Comparison of ENCODE assay signal across 16 cellular contexts in genomic region chr6:2387445-2387844, GRCh38.
DNase-seq lines count a peak whose midpoint lies in the region; ATAC-seq, FAIRE-seq and TF ChIP-seq lines count a peak whose summit lies in the region.
"Had no signal": no experiment of that assay in that cellular context is flagged by ENCODE, and none has a peak within 500 bp of the region (broad histone marks: within the 10 kb centered on the region; RNA-seq: fewer than 3 reads in every experiment).

No MANE protein-coding gene starts in this region.

- no peaks in the 10 kb centered on the region for H3K27me3 Mint-ChIP-seq in activated CD4-positive, alpha-beta T cell treated with anti-CD3 and anti-CD28 coated beads, Interleukin-2, amount 10 ng/mL, durations not matched to agents 7 days and 5 days
- H3K27me3 Mint-ChIP-seq in activated naive CD8-positive, alpha-beta T cell treated with anti-CD3 and anti-CD28 coated beads, Interleukin-2, amount 50 U/mL, for 24 hours = no peaks in the 10 kb centered on the region
- no peaks in the 10 kb centered on the region for H3K27me3 Mint-ChIP-seq in activated naive CD8-positive, alpha-beta T cell treated with anti-CD3 and anti-CD28 coated beads for 36 hours

- in situ Hi-C loops in GM12878 (cut with MboI) = no loop called here

- no peak overlapping the region for H3K9ac ChIP-seq in GM12878 (ENCODE audit: control insufficient read depth, insufficient read depth, low read length)

- CTCF ChIA-PET in activated CD4-positive, alpha-beta T cell treated with anti-CD3 and anti-CD28 coated beads, Interleukin-2, amount 10 ng/mL, durations not matched to agents 7 days and 5 days (lab: Charles Lee) = no interaction called here
- CTCF ChIA-PET in GM12878 (lab: Yijun Ruan, JAX) = no interaction called here

- peak; percentile 76 for ATAC-seq in activated naive CD8-positive, alpha-beta T cell treated with anti-CD3 and anti-CD28 coated beads, Interleukin-2, amount 50 U/mL, for 24 hours
- ATAC-seq in GM12878 = no peak
- peak; percentile 75 for ATAC-seq in stimulated activated naive CD8-positive, alpha-beta T cell treated with anti-CD3 and anti-CD28 coated beads, Interleukin-15, Interleukin-2, amounts not matched to agents 100 U/mL and 50 U/mL, for 24 hours
- no peak for ATAC-seq in HG03095 (IDR thresholded peaks at IDR 0.05; ENCODE audit: unreplicated experiment)
- ATAC-seq: HepG2 had no signal

- no peaks in the 10 kb centered on the region for H3K4me1 Mint-ChIP-seq in activated CD4-positive, alpha-beta T cell treated with anti-CD3 and anti-CD28 coated beads, Interleukin-2, amount 10 ng/mL, durations not matched to agents 7 days and 5 days
- peaks cover 2% of the 10 kb centered on the region for H3K4me1 Mint-ChIP-seq in activated naive CD8-positive, alpha-beta T cell treated with anti-CD3 and anti-CD28 coated beads, Interleukin-2, amount 50 U/mL, for 24 hours
- H3K4me1 Mint-ChIP-seq in activated naive CD8-positive, alpha-beta T cell treated with anti-CD3 and anti-CD28 coated beads for 36 hours = no peaks in the 10 kb centered on the region
- H3K4me1 Mint-ChIP-seq: CD4-positive, alpha-beta memory T cell had no signal

- RAD21 ChIA-PET in GM12878 (lab: Charles Lee; ENCODE audit: unreplicated experiment) = no interaction called here

- H3K9me3 Mint-ChIP-seq in activated CD4-positive, alpha-beta T cell treated with anti-CD3 and anti-CD28 coated beads, Interleukin-2, amount 10 ng/mL, durations not matched to agents 7 days and 5 days = peaks cover 6% of the 10 kb centered on the region
- H3K9me3 Mint-ChIP-seq in activated naive CD8-positive, alpha-beta T cell treated with anti-CD3 and anti-CD28 coated beads, Interleukin-2, amount 50 U/mL, for 24 hours = peaks cover 11% of the 10 kb centered on the region
- H3K9me3 Mint-ChIP-seq in activated naive CD8-positive, alpha-beta T cell treated with anti-CD3 and anti-CD28 coated beads for 36 hours = peaks cover 7% of the 10 kb centered on the region
- H3K9me3 Mint-ChIP-seq: CD4-positive, alpha-beta memory T cell had no signal

- no peak for TF ChIP-seq POLR2A in GM12878 (IDR thresholded peaks at IDR 0.05; ENCODE audit: low read depth, low read length)

- no peak overlapping the region for H3K27ac Mint-ChIP-seq in activated CD4-positive, alpha-beta T cell treated with anti-CD3 and anti-CD28 coated beads, Interleukin-2, amount 10 ng/mL, durations not matched to agents 7 days and 5 days
- H3K27ac Mint-ChIP-seq in activated naive CD8-positive, alpha-beta T cell treated with anti-CD3 and anti-CD28 coated beads, Interleukin-2, amount 50 U/mL, for 24 hours = no peak overlapping the region
- H3K27ac Mint-ChIP-seq in activated naive CD8-positive, alpha-beta T cell treated with anti-CD3 and anti-CD28 coated beads for 36 hours = no peak overlapping the region
- H3K27ac Mint-ChIP-seq: CD4-positive, alpha-beta memory T cell had no signal

- intact Hi-C loops in GM12878 (cut with micrococcal nuclease; ENCODE audit: unreplicated experiment) = no loop called here

- no peaks in the 10 kb centered on the region for H3K27me3 ChIP-seq in GM12878 (replicated peaks in 1 of 2; ENCODE audit: control insufficient read depth in 2 of 2, insufficient read depth in 2 of 2, low read length in 1 of 2)

- no peak overlapping the region for H3K4me3 ChIP-seq in GM12878

- no peaks in the 10 kb centered on the region for H3K9me3 ChIP-seq in GM12878 (replicated peaks; ENCODE audit: control insufficient read depth, insufficient read depth, low read length)

- 53% methylated on average over 3 of the region's 3 CpGs for WGBS in GM12878 (ENCODE audit: insufficient coverage, insufficient replicate concordance, low lambda C conversion rate, missing lambda C conversion rate)

- POLR2A ChIA-PET in activated CD4-positive, alpha-beta T cell treated with anti-CD3 and anti-CD28 coated beads, Interleukin-2, amount 10 ng/mL, durations not matched to agents 7 days and 5 days (lab: Charles Lee) = no interaction called here
- POLR2A ChIA-PET in GM12878 (lab: Charles Lee) = no interaction called here

- H4K20me1 ChIP-seq in GM12878 (ENCODE audit: control insufficient read depth, insufficient read depth) = no peaks in the 10 kb centered on the region

- H3K4me2 ChIP-seq in GM12878 (ENCODE audit: control insufficient read depth, insufficient read depth) = no peak overlapping the region

- H3K36me3 Mint-ChIP-seq in activated CD4-positive, alpha-beta T cell treated with anti-CD3 and anti-CD28 coated beads, Interleukin-2, amount 10 ng/mL, durations not matched to agents 7 days and 5 days (ENCODE audit: low read depth) = no peaks in the 10 kb centered on the region
- H3K36me3 Mint-ChIP-seq in activated naive CD8-positive, alpha-beta T cell treated with anti-CD3 and anti-CD28 coated beads, Interleukin-2, amount 50 U/mL, for 24 hours (ENCODE audit: low read depth) = peaks cover 4% of the 10 kb centered on the region
- H3K36me3 Mint-ChIP-seq in activated naive CD8-positive, alpha-beta T cell treated with anti-CD3 and anti-CD28 coated beads for 36 hours = no peaks in the 10 kb centered on the region
- H3K36me3 Mint-ChIP-seq: CD4-positive, alpha-beta memory T cell had no signal

- H3K27ac ChIP-seq in GM12878 (ENCODE audit: control insufficient read depth, insufficient read depth) (no peak overlapping the region), caudate nucleus (ENCODE audit: low read depth, low read length) (no peak overlapping the region)

- FAIRE-seq in GM12878 (lab: Jason Lieb, UNC) = no peak
- FAIRE-seq: HepG2 had no signal

- peak; percentile 34 for DNase-seq in activated CD4-positive, alpha-beta T cell treated with anti-CD3 and anti-CD28 coated beads for 48 hours
- no peak for DNase-seq in activated CD4-positive, alpha-beta T cell treated with anti-CD3 and anti-CD28 coated beads, Interleukin-2, amount 10 ng/mL, durations not matched to agents 7 days and 5 days
- peak; percentile 6 for DNase-seq in activated naive CD8-positive, alpha-beta T cell treated with anti-CD3 and anti-CD28 coated beads, Interleukin-2, amount 50 U/mL, for 24 hours
- DNase-seq in activated naive CD8-positive, alpha-beta T cell treated with anti-CD3 and anti-CD28 coated beads for 36 hours = no peak
- DNase-seq in GM12878 (ENCODE audit: low read depth, low spot score) = no peak
- DNase-seq in stimulated activated naive CD8-positive, alpha-beta T cell treated with anti-CD3 and anti-CD28 coated beads, Interleukin-15, Interleukin-2, amounts not matched to agents 100 U/mL and 50 U/mL, for 24 hours = peak; percentile 4
- DNase-seq in caudate nucleus (lab: John Stamatoyannopoulos, UW) = no peak
- DNase-seq: Calu3; CD4-positive, alpha-beta memory T cell; DMS53; KG1; NCI-H1436 treated with DMSO at 0.1 percent for 48 hours; NCI-H2081; NCI-H774 had no signal

- H3K36me3 ChIP-seq in GM12878 (ENCODE audit: control insufficient read depth in 2 of 2, insufficient read depth in 2 of 2, low read length in 1 of 2) = no peaks in the 10 kb centered on the region

- H3K4me3 Mint-ChIP-seq in activated CD4-positive, alpha-beta T cell treated with anti-CD3 and anti-CD28 coated beads, Interleukin-2, amount 10 ng/mL, durations not matched to agents 7 days and 5 days = no peak overlapping the region
- H3K4me3 Mint-ChIP-seq in activated naive CD8-positive, alpha-beta T cell treated with anti-CD3 and anti-CD28 coated beads, Interleukin-2, amount 50 U/mL, for 24 hours = no peak overlapping the region
- no peak overlapping the region for H3K4me3 Mint-ChIP-seq in activated naive CD8-positive, alpha-beta T cell treated with anti-CD3 and anti-CD28 coated beads for 36 hours
- H3K4me3 Mint-ChIP-seq: CD4-positive, alpha-beta memory T cell had no signal

- no peaks in the 10 kb centered on the region for H3K79me2 ChIP-seq in GM12878 (ENCODE audit: control insufficient read depth, insufficient read depth, low read length)

- no TSS peak for BruUV-seq in GM12878 (replicated peaks; lab: Mats Ljungman, UMichigan)

- SMC1A ChIA-PET in GM12878 (lab: Charles Lee; ENCODE audit: uncharacterized antibody, unreplicated experiment) = interaction anchor here (0.7 kb wide), 1 partner anchor 1682 kb away, joined by 3 read pairs; no protein-coding TSS in a partner anchor

- no peak for TF ChIP-seq EP300 in GM12878 (IDR thresholded peaks at IDR 0.05; ENCODE audit: borderline replicate concordance in 1 of 2, control insufficient read depth in 1 of 2, low read depth in 2 of 2, low read length in 2 of 2)

- TF ChIP-seq CTCF in GM12878 (IDR thresholded peaks at IDR 0.05 in 2 of 3, conservative IDR thresholded peaks at IDR 0.05 in 1 of 3; ENCODE audit: control insufficient read depth in 2 of 3, extremely low read depth in 1 of 3, insufficient read depth in 1 of 3, low read depth in 3 of 3, low read length in 3 of 3) = no peak

- H2AFZ ChIP-seq in GM12878 (ENCODE audit: control insufficient read depth, low read depth, low read length) = no peak overlapping the region

- H3K4me1 ChIP-seq in GM12878 (ENCODE audit: control insufficient read depth, insufficient read depth, low read length) = no peaks in the 10 kb centered on the region

- no peak for TF ChIP-seq RAD21 in GM12878 (IDR thresholded peaks at IDR 0.05; ENCODE audit: insufficient read depth, low read depth, low read length)

TF ChIP-seq in GM12878, 131 proteins besides CTCF, POLR2A, EP300 and RAD21:
- TF ChIP-seq JUNB (IDR thresholded peaks at IDR 0.05) (peak; percentile 19; the same call in 1 of the 2 replicates), CBFB (IDR thresholded peaks at IDR 0.05; ENCODE audit: low read depth) (no peak), SP1 (IDR thresholded peaks at IDR 0.05; ENCODE audit: low read depth, low read length) (no peak), STAT1 (conservative IDR thresholded peaks at IDR 0.05) (no peak), RUNX3 (IDR thresholded peaks at IDR 0.05; ENCODE audit: low read length) (peak; percentile 21; the same call in 1 of the 2 replicates), FOS (IDR thresholded peaks at IDR 0.05; ENCODE audit: borderline replicate concordance, extremely low read depth, insufficient read length) (no peak), RFX5 (IDR thresholded peaks at IDR 0.05; ENCODE audit: low read depth, low read length) (no peak)

Comparison
In these comparisons a context has a peak if more than half of its experiments do, and no peak if none do; other contexts are left out.
1. DNase-seq: peak in activated CD4-positive, alpha-beta T cell treated with anti-CD3 and anti-CD28 coated beads for 48 hours (single experiment), activated naive CD8-positive, alpha-beta T cell treated with anti-CD3 and anti-CD28 coated beads, Interleukin-2, amount 50 U/mL, for 24 hours (single experiment) and stimulated activated naive CD8-positive, alpha-beta T cell treated with anti-CD3 and anti-CD28 coated beads, Interleukin-15, Interleukin-2, amounts not matched to agents 100 U/mL and 50 U/mL, for 24 hours (single experiment); none in activated CD4-positive, alpha-beta T cell treated with anti-CD3 and anti-CD28 coated beads, Interleukin-2, amount 10 ng/mL, durations not matched to agents 7 days and 5 days (single experiment), activated naive CD8-positive, alpha-beta T cell treated with anti-CD3 and anti-CD28 coated beads for 36 hours (single experiment), GM12878 (single experiment) and caudate nucleus (0 of 61).
2. ATAC-seq: peak in activated naive CD8-positive, alpha-beta T cell treated with anti-CD3 and anti-CD28 coated beads, Interleukin-2, amount 50 U/mL, for 24 hours (single experiment) and stimulated activated naive CD8-positive, alpha-beta T cell treated with anti-CD3 and anti-CD28 coated beads, Interleukin-15, Interleukin-2, amounts not matched to agents 100 U/mL and 50 U/mL, for 24 hours (single experiment); none in GM12878 (single experiment) and HG03095 (single experiment).